In the genomic region with DNA sequence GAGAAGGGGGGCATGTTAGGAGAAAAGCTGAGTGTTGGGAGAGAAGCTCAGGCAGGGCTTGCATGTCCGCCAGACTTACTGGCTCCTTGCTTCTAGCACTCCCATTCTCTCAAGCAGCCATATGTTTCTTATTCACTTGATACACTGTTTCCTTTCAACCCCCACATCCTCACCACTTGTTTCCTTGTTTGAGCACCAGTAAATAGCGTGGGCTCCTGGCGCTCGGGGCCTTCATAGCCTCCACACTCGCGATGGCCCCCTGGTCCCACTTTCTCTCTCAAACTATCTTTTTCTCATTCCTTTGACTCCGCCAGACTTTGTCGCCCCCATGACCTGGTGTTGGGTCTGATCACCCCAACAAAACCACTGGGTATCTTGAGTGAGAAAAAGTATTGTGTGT, we compare ENCODE assay signal across 14 cellular contexts. TPM values are rescaled to one million over a fixed set of nuclear protein-coding genes. Genes with fewer than 3 reads are reported as not detected.
DNase-seq lines count a peak whose midpoint lies in the region; ATAC-seq and TF ChIP-seq lines count a peak whose summit lies in the region.
"Had no signal": no experiment of that assay in that cellular context is flagged by ENCODE, and none has a peak within 500 bp of the region (broad histone marks: within the 10 kb centered on the region; RNA-seq: fewer than 3 reads in every experiment).

No MANE protein-coding gene starts in this region.

- peak overlapping the region; percentile 51 for H3K9ac ChIP-seq in SK-N-MC (ENCODE audit: insufficient read length)

- H3K27ac Mint-ChIP-seq in CD4-positive, alpha-beta memory T cell = peak overlapping the region; percentile 2 to 99 (median 44)
- H3K27ac Mint-ChIP-seq in endothelial cell (ENCODE audit: unreplicated experiment) = no peak overlapping the region
- H3K27ac Mint-ChIP-seq: B cell had no signal

- no peak overlapping the region for H3K27ac ChIP-seq in CD4-positive, alpha-beta memory T cell (ENCODE audit: low read depth, low read length)
- H3K27ac ChIP-seq in SK-N-MC (peak overlapping the region; percentile 97), Peyer's patch (no peak overlapping the region)
- H3K27ac ChIP-seq: HL-60 had no signal

- no peaks in the 10 kb centered on the region for H3K27me3 ChIP-seq in CD4-positive, alpha-beta memory T cell (ENCODE audit: insufficient read depth, low read length)
- no peaks in the 10 kb centered on the region for H3K27me3 ChIP-seq in Peyer's patch

- CTCF ChIA-PET in CD4-positive, alpha-beta memory T cell (lab: Charles Lee; ENCODE audit: partially characterized antibody) = interaction anchor here (0.6 to 1.2 kb wide), 2 partner anchors 10 to 84 kb away, joined by 3 read pairs; no protein-coding TSS in a partner anchor

- ATAC-seq in GM18867 (IDR thresholded peaks at IDR 0.05; ENCODE audit: unreplicated experiment) (no peak), HG03457 (IDR thresholded peaks at IDR 0.05; ENCODE audit: unreplicated experiment) (no peak)

- no peaks in the 10 kb centered on the region for H3K9me3 ChIP-seq in CD4-positive, alpha-beta memory T cell (ENCODE audit: control insufficient read depth in 1 of 2, low read length in 2 of 2)
- H3K9me3 ChIP-seq in SK-N-MC (ENCODE audit: low read depth, low read length) = no peaks in the 10 kb centered on the region
- H3K9me3 ChIP-seq in Peyer's patch = no peaks in the 10 kb centered on the region
- H3K9me3 ChIP-seq: HAP-1 had no signal

- no peaks in the 10 kb centered on the region for H3K36me3 ChIP-seq in CD4-positive, alpha-beta memory T cell (ENCODE audit: insufficient read depth, low read length)
- no peaks in the 10 kb centered on the region; the same call in 1 of the 2 replicates for H3K36me3 ChIP-seq in SK-N-MC (ENCODE audit: insufficient read depth, low read length)
- no peaks in the 10 kb centered on the region for H3K36me3 ChIP-seq in Peyer's patch
- H3K36me3 ChIP-seq: HAP-1 had no signal

- H3K27me3 Mint-ChIP-seq in CD4-positive, alpha-beta memory T cell = peaks cover 0 to 9% of the 10 kb centered on the region in 2 donors
- peaks cover 25% of the 10 kb centered on the region for H3K27me3 Mint-ChIP-seq in endothelial cell (ENCODE audit: unreplicated experiment)
- H3K27me3 Mint-ChIP-seq: B cell had no signal

- POLR2A ChIA-PET in CD4-positive, alpha-beta memory T cell (lab: Charles Lee; ENCODE audit: partially characterized antibody) = interaction anchor here (2.3 kb wide), 1 partner anchor 17 kb away, joined by 16 read pairs; a partner anchor contains a TSS

- intact Hi-C loops in CD4-positive, alpha-beta memory T cell (cut with micrococcal nuclease) = loop anchor here (5.0 kb wide), 1 partner anchor 158 kb away; a partner anchor contains a TSS

- H3K4me3 ChIP-seq in CD4-positive, alpha-beta memory T cell (ENCODE audit: low read length in 2 of 2) = no peak overlapping the region
- H3K4me3 ChIP-seq in SK-N-MC = peak overlapping the region; percentile 40; the same call in 1 of the 2 replicates
- H3K4me3 ChIP-seq in Peyer's patch = no peak overlapping the region
- H3K4me3 ChIP-seq: HAP-1 had no signal

- no peak for DNase-seq in CD4-positive, alpha-beta memory T cell
- DNase-seq in SK-N-MC (ENCODE audit: low read depth, low spot score) (no peak), endothelial cell (ENCODE audit: low spot score) (no peak), NCI-H1105 (lab: John Stamatoyannopoulos, UW) (no peak), Peyer's patch (no peak)
- DNase-seq: C1 segment of cervical spinal cord; CD8-positive, alpha-beta memory T cell; DMS53; GF-D8 had no signal

- no peak for TF ChIP-seq POLR2A in Peyer's patch (IDR thresholded peaks at IDR 0.05)

- no peak overlapping the region for H3K4me3 Mint-ChIP-seq in CD4-positive, alpha-beta memory T cell
- H3K4me3 Mint-ChIP-seq in endothelial cell (ENCODE audit: unreplicated experiment) = peak overlapping the region; percentile 34
- H3K4me3 Mint-ChIP-seq: B cell had no signal

- H3K9me3 Mint-ChIP-seq in CD4-positive, alpha-beta memory T cell = peaks cover 0 to 21% (median 0%) of the 10 kb centered on the region in 8 donors
- peaks cover 11% of the 10 kb centered on the region for H3K9me3 Mint-ChIP-seq in endothelial cell (ENCODE audit: unreplicated experiment)

- peaks cover 0 to 20% of the 10 kb centered on the region in 2 donors for H3K36me3 Mint-ChIP-seq in CD4-positive, alpha-beta memory T cell
- peaks cover 26% of the 10 kb centered on the region for H3K36me3 Mint-ChIP-seq in endothelial cell (ENCODE audit: low read depth, unreplicated experiment)

- peaks cover 39% of the 10 kb centered on the region for H3K4me1 ChIP-seq in CD4-positive, alpha-beta memory T cell (ENCODE audit: insufficient read depth, low read length)
- peaks cover 0 to 22% (median 5%) of the 10 kb centered on the region in 4 donors for H3K4me1 ChIP-seq in Peyer's patch

- TF ChIP-seq CTCF in endothelial cell (IDR thresholded peaks at IDR 0.05; ENCODE audit: unreplicated experiment) (no peak), Peyer's patch (IDR thresholded peaks at IDR 0.05) (no peak)

- H3K4me1 Mint-ChIP-seq in CD4-positive, alpha-beta memory T cell = peaks cover 23 to 56% (median 41%) of the 10 kb centered on the region in 4 donors
- H3K4me1 Mint-ChIP-seq in endothelial cell (ENCODE audit: unreplicated experiment) = peaks cover 2% of the 10 kb centered on the region

RNA-seq across cellular contexts. Expression of a gene that starts 16.6 kb away (rescaled TPM):
- total RNA-seq in CD4-positive, alpha-beta memory T cell = 100 to 1,000 TPM; 167 to 171 TPM
- 100 to 1,000 TPM; 428 to 552 TPM for polyA plus RNA-seq in CD4-positive, alpha-beta memory T cell
- total RNA-seq in endothelial cell (ENCODE audit: unreplicated experiment) (179 TPM), Peyer's patch (100 to 1,000 TPM; 202 to 302 (median 247) TPM)

RNA-seq across cellular contexts. Expression of a gene that starts 16.9 kb away (rescaled TPM):
- total RNA-seq in CD4-positive, alpha-beta memory T cell = 10 to 100 TPM; 31.1 to 31.7 TPM
- 10 to 100 TPM in 1 of 2 donors, 1 to 10 TPM in 1; 2.3 to 11.6 TPM for polyA plus RNA-seq in CD4-positive, alpha-beta memory T cell
- total RNA-seq in endothelial cell (ENCODE audit: unreplicated experiment) (33.5 TPM), Peyer's patch (10 to 100 TPM; 14.9 to 23.5 (median 20.4) TPM)

RNA-seq across cellular contexts. Expression of a gene that starts 17.7 kb away (rescaled TPM):
- 10 to 100 TPM; 22.6 to 26.7 TPM for total RNA-seq in CD4-positive, alpha-beta memory T cell
- 10 to 100 TPM; 56.5 to 62.2 TPM for polyA plus RNA-seq in CD4-positive, alpha-beta memory T cell
- 16.2 TPM for total RNA-seq in endothelial cell (ENCODE audit: unreplicated experiment)
- 10 to 100 TPM; 17.3 to 42.7 (median 32.2) TPM for total RNA-seq in Peyer's patch

RNA-seq across cellular contexts. Expression of a gene that starts 42.7 kb away (rescaled TPM):
- total RNA-seq in CD4-positive, alpha-beta memory T cell = under 1 TPM; 0.08 to 0.20 TPM
- not detected for polyA plus RNA-seq in CD4-positive, alpha-beta memory T cell
- total RNA-seq in endothelial cell (ENCODE audit: unreplicated experiment) = 33.2 TPM
- 10 to 100 TPM in 3 of 4 donors, 1 to 10 TPM in 1; 7.4 to 80.7 (median 53.9) TPM for total RNA-seq in Peyer's patch
- total RNA-seq: B cell had no signal

RNA-seq across cellular contexts. Expression of a gene that starts 57.6 kb away (rescaled TPM):
- 10 to 100 TPM; 12.5 to 13.9 TPM for total RNA-seq in CD4-positive, alpha-beta memory T cell
- polyA plus RNA-seq in CD4-positive, alpha-beta memory T cell = 1 to 10 TPM; 2.9 to 3.7 TPM
- total RNA-seq in endothelial cell (ENCODE audit: unreplicated experiment) (50.9 TPM), Peyer's patch (100 to 1,000 TPM in 3 of 4 donors, 10 to 100 TPM in 1; 47.9 to 211 (median 147) TPM)
